11 cellular contexts compared by ENCODE assay signal in genomic region chr1:37752213-37752582, GRCh38. TPM values are rescaled to one million over a fixed set of nuclear protein-coding genes. Genes with fewer than 3 reads are reported as not detected.
A peak's percentile ranks its signal among the peaks of the same experiment; 100 is the strongest.
DNase-seq lines count a peak whose midpoint lies in the region; ATAC-seq, FAIRE-seq and TF ChIP-seq lines count a peak whose summit lies in the region.
"Had no signal": no experiment of that assay in that cellular context is flagged by ENCODE, and none has a peak within 500 bp of the region (broad histone marks: within the 10 kb centered on the region; RNA-seq: fewer than 3 reads in every experiment).

No MANE protein-coding gene starts in this region.

- TF ChIP-seq POLR2A in upper lobe of left lung (IDR thresholded peaks at IDR 0.05) (no peak), gastrocnemius medialis (IDR thresholded peaks at IDR 0.05) (no peak)

- H3K9ac ChIP-seq in keratinocyte (ENCODE audit: control insufficient read depth, extremely low read depth, insufficient read depth, low read length) (no peak overlapping the region), GM23248 (no peak overlapping the region)

- H3K79me2 ChIP-seq in keratinocyte (ENCODE audit: control insufficient read depth, insufficient read depth, low read length), result no peaks in the 10 kb centered on the region
- H3K79me2 ChIP-seq in GM23248 (ENCODE audit: insufficient read depth), result no peaks in the 10 kb centered on the region

- 26% methylated on average over 11 of the region's 11 CpGs for WGBS in right cardiac atrium
- WGBS in upper lobe of left lung, 2 donors, result 28 to 30% methylated on average over 11 of the region's 11 CpGs
- 26 to 33% methylated on average over 11 of the region's 11 CpGs for WGBS in GM23248 (ENCODE audit: low coverage in 1 of 2, low lambda C conversion rate in 2 of 2, missing lambda C conversion rate in 2 of 2), 2 experiments

- FAIRE-seq in keratinocyte (lab: Jason Lieb, UNC), result no peak

- H3K27ac Mint-ChIP-seq in activated CD8-positive, alpha-beta T cell treated with anti-CD3 and anti-CD28 coated beads for 36 hours, result no peak overlapping the region

- H3K27ac ChIP-seq in right cardiac atrium (ENCODE audit: low read length) (no peak overlapping the region), keratinocyte (ENCODE audit: control insufficient read depth, insufficient read depth, low read length) (no peak overlapping the region), upper lobe of left lung (no peak overlapping the region), GM23248 (no peak overlapping the region), gastrocnemius medialis (no peak overlapping the region)

- in situ Hi-C loops in GM23248 (cut with MboI), result no loop called here
- in situ Hi-C loops in gastrocnemius medialis (cut with MboI; ENCODE audit: low sequenced_read_pairs in 4 of 4), result no loop called here

- CTCF ChIA-PET in activated CD8-positive, alpha-beta T cell treated with anti-CD3 and anti-CD28 coated beads for 36 hours (lab: Charles Lee), result no interaction called here

- H3K4me1 ChIP-seq in right cardiac atrium (ENCODE audit: control insufficient read depth, insufficient read depth, low read length) (no peaks in the 10 kb centered on the region), keratinocyte (ENCODE audit: control insufficient read depth, extremely low read depth, insufficient read depth, low read length) (no peaks in the 10 kb centered on the region), upper lobe of left lung (peaks cover 4 to 16% (median 6%) of the 10 kb centered on the region in 4 donors), GM23248 (ENCODE audit: insufficient read depth) (no peaks in the 10 kb centered on the region), gastrocnemius medialis (no peaks in the 10 kb centered on the region)

- no peaks in the 10 kb centered on the region for H4K20me1 ChIP-seq in keratinocyte (ENCODE audit: control insufficient read depth, extremely low read depth, insufficient read depth, low read length)
- H4K20me1 ChIP-seq in GM23248 (ENCODE audit: insufficient read depth), result no peaks in the 10 kb centered on the region

- no peak for ATAC-seq in right cardiac atrium
- no peak for ATAC-seq in Right ventricle myocardium superior (ENCODE audit: poor library complexity)
- ATAC-seq in activated CD8-positive, alpha-beta T cell treated with anti-CD3 and anti-CD28 coated beads for 36 hours, result no peak
- ATAC-seq in upper lobe of left lung (ENCODE audit: low FRiP score in 2 of 2), result no peak
- no peak for ATAC-seq in HG03342 (IDR thresholded peaks at IDR 0.05; ENCODE audit: unreplicated experiment)
- no peak for ATAC-seq in gastrocnemius medialis

- POLR2A ChIA-PET in activated CD8-positive, alpha-beta T cell treated with anti-CD3 and anti-CD28 coated beads for 36 hours (lab: Charles Lee), result no interaction called here

- intact Hi-C loops in right cardiac atrium (cut with DNase I), result no loop called here
- intact Hi-C loops in Right ventricle myocardium superior (cut with DNase I), result no loop called here
- intact Hi-C loops in activated CD8-positive, alpha-beta T cell treated with anti-CD3 and anti-CD28 coated beads for 36 hours (cut with micrococcal nuclease), result no loop called here
- intact Hi-C loops in gastrocnemius medialis (cut with DNase I; ENCODE audit: low total_unique reads), result no loop called here

- H3K36me3 Mint-ChIP-seq in activated CD8-positive, alpha-beta T cell treated with anti-CD3 and anti-CD28 coated beads for 36 hours (ENCODE audit: low read depth), result no peaks in the 10 kb centered on the region

- DNase-seq in right cardiac atrium (no peak), Right ventricle myocardium superior (no peak), keratinocyte (ENCODE audit: low read depth, low spot score) (no peak), upper lobe of left lung (no peak), GM23248 (no peak), gastrocnemius medialis (no peak)
- no peak for DNase-seq in activated CD8-positive, alpha-beta T cell treated with anti-CD3 and anti-CD28 coated beads for 36 hours
- DNase-seq: activated effector memory CD4-positive, alpha-beta T cell treated with anti-CD3 and anti-CD28 coated beads, Interleukin-2, amount 50 U/mL, for 16 hours; midbrain had no signal

- no peaks in the 10 kb centered on the region for H3K9me1 ChIP-seq in keratinocyte (ENCODE audit: control insufficient read depth, extremely low read depth, insufficient read depth, low read length)

- TF ChIP-seq EP300 in upper lobe of left lung (IDR thresholded peaks at IDR 0.05), result no peak

- H3K27me3 ChIP-seq in right cardiac atrium (ENCODE audit: control insufficient read depth, insufficient read depth), result peaks cover 2% of the 10 kb centered on the region
- H3K27me3 ChIP-seq in keratinocyte (ENCODE audit: control insufficient read depth, extremely low read depth, insufficient read depth, low read length), result peaks cover 53% of the 10 kb centered on the region
- H3K27me3 ChIP-seq in upper lobe of left lung, result peaks cover 0 to 24% (median 12%) of the 10 kb centered on the region in 4 donors
- peaks cover 46% of the 10 kb centered on the region for H3K27me3 ChIP-seq in GM23248 (replicated peaks; ENCODE audit: insufficient read depth)
- H3K27me3 ChIP-seq in gastrocnemius medialis, result peaks cover 41 to 47% (median 45%) of the 10 kb centered on the region in 3 donors

- H3K4me2 ChIP-seq in keratinocyte (ENCODE audit: control insufficient read depth, extremely low read depth, insufficient read depth, low read depth, low read length) (peak overlapping the region; percentile 27), GM23248 (ENCODE audit: unreplicated experiment) (no peak overlapping the region)

- H3K4me3 ChIP-seq in right cardiac atrium (ENCODE audit: low read length) (peak overlapping the region; percentile 12), keratinocyte (ENCODE audit: control insufficient read depth in 2 of 3, extremely low read depth in 1 of 3, insufficient read depth in 2 of 3, low read depth in 1 of 3, low read length in 3 of 3) (no peak overlapping the region), upper lobe of left lung (peak overlapping the region in 3 of 4 donors; percentile 46 to 50 (median 47)), GM23248 (no peak overlapping the region), gastrocnemius medialis (no peak overlapping the region)

- H3K4me1 Mint-ChIP-seq in activated CD8-positive, alpha-beta T cell treated with anti-CD3 and anti-CD28 coated beads for 36 hours (ENCODE audit: low read depth), result peaks cover 19% of the 10 kb centered on the region

- H3F3A ChIP-seq in GM23248 (ENCODE audit: insufficient read depth), result no peaks in the 10 kb centered on the region

- peaks cover 35% of the 10 kb centered on the region for H3K27me3 Mint-ChIP-seq in activated CD8-positive, alpha-beta T cell treated with anti-CD3 and anti-CD28 coated beads for 36 hours

- no peaks in the 10 kb centered on the region for H3K9me3 Mint-ChIP-seq in activated CD8-positive, alpha-beta T cell treated with anti-CD3 and anti-CD28 coated beads for 36 hours

- no peak for TF ChIP-seq CTCF in activated CD8-positive, alpha-beta T cell treated with anti-CD3 and anti-CD28 coated beads for 36 hours (IDR thresholded peaks at IDR 0.05)
- TF ChIP-seq CTCF in keratinocyte (optimal IDR thresholded peaks at IDR 0.05 in 1 of 3, IDR thresholded peaks at IDR 0.05 in 1 of 3, conservative IDR thresholded peaks at IDR 0.05 in 1 of 3; ENCODE audit: extremely low read depth in 1 of 3, insufficient read depth in 2 of 3, low read length in 3 of 3) (no peak), upper lobe of left lung (IDR thresholded peaks at IDR 0.05) (no peak), gastrocnemius medialis (IDR thresholded peaks at IDR 0.05 in 4 of 5, conservative IDR thresholded peaks at IDR 0.05 in 1 of 5) (no peak)

- H3K9me3 ChIP-seq in right cardiac atrium (ENCODE audit: control insufficient read depth, low read length) (peaks cover 1% of the 10 kb centered on the region), keratinocyte (ENCODE audit: control insufficient read depth, low read depth, low read length) (no peaks in the 10 kb centered on the region), upper lobe of left lung (peaks cover 0 to 1% (median 0%) of the 10 kb centered on the region in 4 donors), GM23248 (ENCODE audit: low read depth) (no peaks in the 10 kb centered on the region), gastrocnemius medialis (no peaks in the 10 kb centered on the region)

- H2AFZ ChIP-seq in keratinocyte (ENCODE audit: control insufficient read depth, low read length) (no peak overlapping the region), GM23248 (no peak overlapping the region)

- peak overlapping the region; percentile 44 for H3K4me3 Mint-ChIP-seq in activated CD8-positive, alpha-beta T cell treated with anti-CD3 and anti-CD28 coated beads for 36 hours

- H3K9me2 ChIP-seq in GM23248 (ENCODE audit: insufficient read depth), result no peaks in the 10 kb centered on the region

- dilution Hi-C loops in keratinocyte (cut with MboI; ENCODE audit: extremely low pct_ligation_motif_present, low sequenced_read_pairs), result no loop called here

- no peaks in the 10 kb centered on the region for H3K36me3 ChIP-seq in keratinocyte (ENCODE audit: control insufficient read depth in 2 of 2, extremely low read depth in 1 of 2, insufficient read depth in 2 of 2, low read length in 2 of 2)
- H3K36me3 ChIP-seq in upper lobe of left lung, result no peaks in the 10 kb centered on the region
- H3K36me3 ChIP-seq in GM23248 (ENCODE audit: low read depth), result no peaks in the 10 kb centered on the region
- no peaks in the 10 kb centered on the region for H3K36me3 ChIP-seq in gastrocnemius medialis

RNA-seq across cellular contexts. Expression of gene EPHA10, which starts 12.7 kb away (rescaled TPM):
- total RNA-seq in right cardiac atrium (1 to 10 TPM in 1 of 4 donors, under 1 TPM in 3; 0.11 to 1.1 (median 0.36) TPM), Right ventricle myocardium superior (0.13 TPM), upper lobe of left lung (1 to 10 TPM in 2 of 6 donors, under 1 TPM in 2, not detected in 2; 0.76 to 1.7 (median 0.92) TPM), gastrocnemius medialis (under 1 TPM in 1 of 4 donors, not detected in 3; 0.17 TPM)
- polyA plus RNA-seq in right cardiac atrium (0.36 TPM), keratinocyte (0.01 TPM in 1 of 3 replicates, not detected in the others), GM23248 (2016; fragmentation: Nextera tagmentation; extraction: Ambion mirVana) (not detected in 2 replicates)
- total RNA-seq in activated CD8-positive, alpha-beta T cell treated with anti-CD3 and anti-CD28 coated beads for 36 hours, result not detected
- not detected for polyA plus RNA-seq in keratinocyte (2011; ENCODE audit: low read depth)
- polyA plus RNA-seq in keratinocyte (2011; cell fraction: cytosol; rRNA removed), result not detected in 2 replicates
- polyA plus RNA-seq in keratinocyte (2011; cell fraction: nucleus; rRNA removed), result not detected in 2 replicates
- not detected in 2 replicates for polyA plus RNA-seq in keratinocyte (2012; ENCODE audit: low replicate concordance)
- polyA minus RNA-seq in keratinocyte, result not detected in 3 replicates
- not detected for polyA minus RNA-seq in keratinocyte (2011; cell fraction: cytosol; rRNA and poly(A)+ RNA removed)
- 0.11 TPM in 1 of 2 replicates, not detected in the other for polyA minus RNA-seq in keratinocyte (2011; cell fraction: nucleus; rRNA and poly(A)+ RNA removed)
- not detected in 2 replicates for total RNA-seq in GM23248 (2014; rRNA removed; shearing (Covaris generic))
- total RNA-seq: RPMI7951 had no signal

RNA-seq across cellular contexts. Expression of gene MANEAL, which starts 41.4 kb away (rescaled TPM):
- 1 to 10 TPM in 3 of 4 donors, under 1 TPM in 1; 0.69 to 1.5 (median 1.2) TPM for total RNA-seq in right cardiac atrium
- polyA plus RNA-seq in right cardiac atrium, result 0.93 TPM
- total RNA-seq in Right ventricle myocardium superior, result 0.91 TPM
- total RNA-seq in activated CD8-positive, alpha-beta T cell treated with anti-CD3 and anti-CD28 coated beads for 36 hours, result 1 to 10 TPM; 1.2 to 1.4 TPM
- 0.32 to 0.72 TPM (median 0.37 TPM) in 3 replicates for polyA plus RNA-seq in keratinocyte
- 0.82 TPM for polyA plus RNA-seq in keratinocyte (2011; ENCODE audit: low read depth)
- 0.68 and 0.71 TPM in 2 replicates for polyA plus RNA-seq in keratinocyte (2011; cell fraction: cytosol; rRNA removed)
- 0.63 and 0.79 TPM in 2 replicates for polyA plus RNA-seq in keratinocyte (2011; cell fraction: nucleus; rRNA removed)
- 0.24 and 1.1 TPM in 2 replicates for polyA plus RNA-seq in keratinocyte (2012; ENCODE audit: low replicate concordance)
- 0.10 to 1.4 TPM (median 0.49 TPM) in 3 replicates for polyA minus RNA-seq in keratinocyte
- not detected for polyA minus RNA-seq in keratinocyte (2011; cell fraction: cytosol; rRNA and poly(A)+ RNA removed)
- 0.32 and 0.78 TPM in 2 replicates for polyA minus RNA-seq in keratinocyte (2011; cell fraction: nucleus; rRNA and poly(A)+ RNA removed)
- total RNA-seq in upper lobe of left lung, result 1 to 10 TPM; 2.8 to 8.1 (median 5.2) TPM
- total RNA-seq in GM23248 (2014; rRNA removed; shearing (Covaris generic)), result 0.65 and 1.8 TPM in 2 replicates
- polyA plus RNA-seq in GM23248 (2016; fragmentation: Nextera tagmentation; extraction: Ambion mirVana), result 0.23 TPM in 1 of 2 replicates, not detected in the other
- 1 to 10 TPM; 2.3 to 9.9 (median 4.0) TPM for total RNA-seq in gastrocnemius medialis

RNA-seq across cellular contexts. Expression of gene C1orf122, which starts 55.4 kb away (rescaled TPM):
- total RNA-seq in right cardiac atrium (10 to 100 TPM; 45.5 to 61.2 (median 55.5) TPM), Right ventricle myocardium superior (52.2 TPM), upper lobe of left lung (10 to 100 TPM; 30.0 to 90.1 (median 39.9) TPM), gastrocnemius medialis (10 to 100 TPM; 41.2 to 96.0 (median 56.8) TPM)
- polyA plus RNA-seq in right cardiac atrium (84.0 TPM), keratinocyte (22.2 to 46.0 TPM (median 25.8 TPM) in 3 replicates), GM23248 (2016; fragmentation: Nextera tagmentation; extraction: Ambion mirVana) (103 and 108 TPM in 2 replicates)
- 10 to 100 TPM; 17.4 to 17.9 TPM for total RNA-seq in activated CD8-positive, alpha-beta T cell treated with anti-CD3 and anti-CD28 coated beads for 36 hours
- 8.0 TPM for polyA plus RNA-seq in keratinocyte (2011; ENCODE audit: low read depth)
- 13.3 and 20.9 TPM in 2 replicates for polyA plus RNA-seq in keratinocyte (2011; cell fraction: cytosol; rRNA removed)
- 10.8 and 14.8 TPM in 2 replicates for polyA plus RNA-seq in keratinocyte (2011; cell fraction: nucleus; rRNA removed)
- polyA plus RNA-seq in keratinocyte (2012; ENCODE audit: low replicate concordance), result 19.6 and 31.6 TPM in 2 replicates
- 9.3 to 12.3 TPM (median 11.3 TPM) in 3 replicates for polyA minus RNA-seq in keratinocyte
- 58.7 TPM for polyA minus RNA-seq in keratinocyte (2011; cell fraction: cytosol; rRNA and poly(A)+ RNA removed)
- 3.6 and 7.7 TPM in 2 replicates for polyA minus RNA-seq in keratinocyte (2011; cell fraction: nucleus; rRNA and poly(A)+ RNA removed)
- total RNA-seq in GM23248 (2014; rRNA removed; shearing (Covaris generic)), result 86.2 and 110 TPM in 2 replicates

RNA-seq across cellular contexts. Expression of gene YRDC, which starts 55.8 kb away (rescaled TPM):
- total RNA-seq in right cardiac atrium, result 1 to 10 TPM; 4.0 to 8.4 (median 5.8) TPM
- polyA plus RNA-seq in right cardiac atrium, result 5.7 TPM
- 4.5 TPM for total RNA-seq in Right ventricle myocardium superior
- total RNA-seq in activated CD8-positive, alpha-beta T cell treated with anti-CD3 and anti-CD28 coated beads for 36 hours, result 10 to 100 TPM; 36.2 to 37.1 TPM
- 21.7 to 26.8 TPM (median 22.2 TPM) in 3 replicates for polyA plus RNA-seq in keratinocyte
- 8.4 TPM for polyA plus RNA-seq in keratinocyte (2011; ENCODE audit: low read depth)
- 17.0 and 23.0 TPM in 2 replicates for polyA plus RNA-seq in keratinocyte (2011; cell fraction: cytosol; rRNA removed)
- 15.2 and 15.6 TPM in 2 replicates for polyA plus RNA-seq in keratinocyte (2011; cell fraction: nucleus; rRNA removed)
- polyA plus RNA-seq in keratinocyte (2012; ENCODE audit: low replicate concordance), result 18.2 and 29.4 TPM in 2 replicates
- 10.1 to 15.4 TPM (median 11.6 TPM) in 3 replicates for polyA minus RNA-seq in keratinocyte
- 16.9 TPM for polyA minus RNA-seq in keratinocyte (2011; cell fraction: cytosol; rRNA and poly(A)+ RNA removed)
- 7.7 and 7.8 TPM in 2 replicates for polyA minus RNA-seq in keratinocyte (2011; cell fraction: nucleus; rRNA and poly(A)+ RNA removed)
- 10 to 100 TPM in 4 of 6 donors, 1 to 10 TPM in 2; 4.2 to 22.2 (median 13.3) TPM for total RNA-seq in upper lobe of left lung
- 22.4 and 24.9 TPM in 2 replicates for total RNA-seq in GM23248 (2014; rRNA removed; shearing (Covaris generic))
- polyA plus RNA-seq in GM23248 (2016; fragmentation: Nextera tagmentation; extraction: Ambion mirVana), result 12.5 and 13.9 TPM in 2 replicates
- total RNA-seq in gastrocnemius medialis, result 10 to 100 TPM; 11.2 to 13.6 (median 11.7) TPM

RNA-seq across cellular contexts. Expression of gene CDCA8, which starts 59.9 kb away (rescaled TPM):
- 1 to 10 TPM in 1 of 4 donors, under 1 TPM in 2, not detected in 1; 0.25 to 1.1 (median 0.68) TPM for total RNA-seq in right cardiac atrium
- polyA plus RNA-seq in right cardiac atrium, result 0.38 TPM
- 0.46 TPM for total RNA-seq in Right ventricle myocardium superior
- 10 to 100 TPM; 53.7 to 56.0 TPM for total RNA-seq in activated CD8-positive, alpha-beta T cell treated with anti-CD3 and anti-CD28 coated beads for 36 hours
- polyA plus RNA-seq in keratinocyte, result 3.7 to 22.1 TPM (median 15.1 TPM) in 3 replicates
- 0.60 TPM for polyA plus RNA-seq in keratinocyte (2011; ENCODE audit: low read depth)
- polyA plus RNA-seq in keratinocyte (2011; cell fraction: cytosol; rRNA removed), result 6.7 and 8.3 TPM in 2 replicates
- polyA plus RNA-seq in keratinocyte (2011; cell fraction: nucleus; rRNA removed), result 7.8 and 8.3 TPM in 2 replicates
- polyA plus RNA-seq in keratinocyte (2012; ENCODE audit: low replicate concordance), result 1.3 and 14.3 TPM in 2 replicates
- polyA minus RNA-seq in keratinocyte, result 4.6 to 16.8 TPM (median 12.1 TPM) in 3 replicates
- 4.8 TPM for polyA minus RNA-seq in keratinocyte (2011; cell fraction: cytosol; rRNA and poly(A)+ RNA removed)
- polyA minus RNA-seq in keratinocyte (2011; cell fraction: nucleus; rRNA and poly(A)+ RNA removed), result 2.3 and 2.6 TPM in 2 replicates
- total RNA-seq in upper lobe of left lung, result 1 to 10 TPM in 4 of 6 donors, under 1 TPM in 1, not detected in 1; 0.89 to 2.0 (median 1.5) TPM
- 4.4 and 5.7 TPM in 2 replicates for total RNA-seq in GM23248 (2014; rRNA removed; shearing (Covaris generic))
- 15.4 and 16.6 TPM in 2 replicates for polyA plus RNA-seq in GM23248 (2016; fragmentation: Nextera tagmentation; extraction: Ambion mirVana)
- 1 to 10 TPM in 1 of 4 donors, under 1 TPM in 2, not detected in 1; 0.46 to 1.5 (median 0.60) TPM for total RNA-seq in gastrocnemius medialis

Comparison
In these comparisons a context has a peak if more than half of its experiments do, and no peak if none do; other contexts are left out.
1. H3K4me3 ChIP-seq: peak in right cardiac atrium (single experiment) and upper lobe of left lung (3 of 4); none in keratinocyte (0 of 3), GM23248 (single experiment) and gastrocnemius medialis (0 of 4).